19 cellular contexts compared by ENCODE assay signal in the genomic region with DNA sequence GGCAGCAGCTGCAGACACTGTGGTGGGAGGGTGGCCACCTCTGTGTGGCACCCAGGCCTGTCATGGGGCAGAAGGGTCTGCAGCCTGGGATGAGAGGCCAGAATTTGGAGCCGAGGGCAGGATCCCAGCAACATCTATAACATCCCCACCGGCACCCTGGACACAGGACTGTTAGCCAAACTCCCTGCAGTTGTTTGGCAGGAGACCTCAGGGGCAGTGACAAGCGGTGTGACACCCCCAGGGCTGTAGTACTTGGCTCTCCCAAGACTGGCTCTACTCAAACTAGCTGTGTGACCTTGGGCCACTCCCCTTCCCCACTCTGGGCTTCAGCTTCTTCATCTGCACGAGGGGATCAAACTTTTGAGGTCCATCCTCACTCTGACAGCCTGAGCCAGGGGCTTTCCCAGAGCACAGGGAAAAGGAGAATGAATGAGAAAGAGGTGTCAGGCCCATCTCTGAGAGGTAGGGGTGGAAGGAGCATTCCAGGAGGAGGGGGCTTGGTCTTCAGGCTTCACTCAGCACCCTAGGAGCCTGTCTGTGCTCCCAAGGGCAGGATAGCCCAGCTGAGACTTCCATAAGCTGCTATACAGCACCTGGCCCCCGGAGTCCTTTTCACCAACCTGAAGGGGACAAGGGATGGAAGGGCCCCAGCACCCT.
DNase-seq lines count a peak whose midpoint lies in the region; ATAC-seq, FAIRE-seq and TF ChIP-seq lines count a peak whose summit lies in the region.
"Had no signal": no experiment of that assay in that cellular context is flagged by ENCODE, and none has a peak within 500 bp of the region (broad histone marks: within the 10 kb centered on the region; RNA-seq: fewer than 3 reads in every experiment).

No MANE protein-coding gene starts in this region.

- TF ChIP-seq RAD21 in K562 (CRISPR knock-in tag; conservative IDR thresholded peaks at IDR 0.05 in 1 of 2, IDR thresholded peaks at IDR 0.05 in 1 of 2), result no peak

- no peak overlapping the region for H3K4me3 ChIP-seq in heart left ventricle
- H3K4me3 ChIP-seq in K562, result no peak overlapping the region
- H3K4me3 ChIP-seq in neuronal stem cell (ENCODE audit: low read length in 2 of 2), result no peak overlapping the region
- H3K4me3 ChIP-seq: A549 had no signal

- H3K9ac ChIP-seq in K562 (ENCODE audit: insufficient read depth in 1 of 2, low read depth in 2 of 2, low read length in 2 of 2) (no peak overlapping the region), neuronal stem cell (ENCODE audit: low read depth, low read length, poor library complexity) (no peak overlapping the region)

- H3K4ac ChIP-seq in neuronal stem cell (ENCODE audit: low read length), result no peak overlapping the region

- CTCF ChIA-PET in K562 (lab: Yijun Ruan, JAX; ENCODE audit: low intra/inter-chr PET ratio), result no interaction called here

- in situ Hi-C loops in K562 (cut with MboI), result no loop called here

- intact Hi-C loops in Right ventricle myocardium inferior (cut with DNase I), result no loop called here
- intact Hi-C loops in heart left ventricle (cut with DNase I), result no loop called here
- intact Hi-C loops in K562 (cut with micrococcal nuclease), result no loop called here

- no peak overlapping the region for H2BK12ac ChIP-seq in neuronal stem cell (ENCODE audit: low read length)

- H3K9me1 ChIP-seq in K562 (ENCODE audit: control insufficient read depth, insufficient read depth, low read length), result no peaks in the 10 kb centered on the region

- H3K27me3 ChIP-seq in heart left ventricle (no peaks in the 10 kb centered on the region), K562 (ENCODE audit: control insufficient read depth in 2 of 2, insufficient read depth in 2 of 2, low read length in 2 of 2) (peaks cover 0 to 55% of the 10 kb centered on the region in 2 experiments; a peak in 3 of 5 replicates), neuronal stem cell (ENCODE audit: control insufficient read depth in 3 of 3, insufficient read depth in 3 of 3, low read depth in 1 of 3, low read length in 3 of 3) (peaks cover 0 to 4% (median 0%) of the 10 kb centered on the region in 3 experiments)

- H2AK5ac ChIP-seq in neuronal stem cell (ENCODE audit: low read depth, low read length), result no peak overlapping the region

- no peak for TF ChIP-seq EP300 in K562 (IDR thresholded peaks at IDR 0.05; ENCODE audit: low read length)

- H2BK15ac ChIP-seq in neuronal stem cell (ENCODE audit: low read length), result no peak overlapping the region

- TF ChIP-seq POLR2A in heart left ventricle (IDR thresholded peaks at IDR 0.05) (no peak), K562 (conservative IDR thresholded peaks at IDR 0.05) (no peak), GM12891 (IDR thresholded peaks at IDR 0.05; ENCODE audit: low read depth, low read length) (no peak)

- ATAC-seq in Right ventricle myocardium inferior (no peak), heart left ventricle (no peak), K562 (no peak)
- ATAC-seq: A549 had no signal

- no TSS peak for BruUV-seq in K562 (replicated peaks; lab: Mats Ljungman, UMichigan)

- no peaks in the 10 kb centered on the region for H4K20me1 ChIP-seq in K562 (replicated peaks; ENCODE audit: control insufficient read depth, insufficient read depth, low read length)

- H3K27ac ChIP-seq in heart left ventricle (no peak overlapping the region), K562 (ENCODE audit: extremely low read depth, low read depth, low read length) (no peak overlapping the region), neuronal stem cell (replicated peaks; ENCODE audit: low read length) (no peak overlapping the region)
- H3K27ac ChIP-seq: 22Rv1, C4-2B, HL-60 had no signal

- H3K79me1 ChIP-seq in neuronal stem cell (ENCODE audit: low read depth, low read length), result no peaks in the 10 kb centered on the region

- H3K23ac ChIP-seq in neuronal stem cell (ENCODE audit: low read depth, low read length, poor library complexity), result no peak overlapping the region

- H4K8ac ChIP-seq in neuronal stem cell (ENCODE audit: low read depth, low read length), result no peak overlapping the region

- H2BK120ac ChIP-seq in neuronal stem cell (ENCODE audit: low read depth, low read length), result no peak overlapping the region

- FAIRE-seq in K562 (lab: Jason Lieb, UNC), result no peak
- FAIRE-seq in GM12891 (lab: Jason Lieb, UNC), result no peak
- FAIRE-seq: A549, D721Med, G401.6, GM12892, GM18507 had no signal

- H3K18ac ChIP-seq in neuronal stem cell (ENCODE audit: low read length), result peak overlapping the region; percentile 29

- no peak overlapping the region for H4K91ac ChIP-seq in neuronal stem cell (ENCODE audit: low read depth, low read length, poor library complexity)

- no peak overlapping the region for H3K4me2 ChIP-seq in K562 (ENCODE audit: insufficient read depth, low read length)
- no peak overlapping the region for H3K4me2 ChIP-seq in neuronal stem cell (ENCODE audit: insufficient read depth, low read length, poor library complexity, severe bottlenecking)
- H3K4me2 ChIP-seq: A549 had no signal

- no peak overlapping the region for H2BK5ac ChIP-seq in neuronal stem cell (ENCODE audit: low read length)

- H2AFZ ChIP-seq in K562 (ENCODE audit: low read depth, low read length), result no peak overlapping the region
- no peak overlapping the region for H2AFZ ChIP-seq in neuronal stem cell (ENCODE audit: low read length)

- H3K9me3 ChIP-seq in heart left ventricle, result no peaks in the 10 kb centered on the region
- H3K9me3 ChIP-seq in K562 (replicated peaks; ENCODE audit: control insufficient read depth, insufficient read depth, low read depth, low read length), result no peaks in the 10 kb centered on the region
- H3K9me3 ChIP-seq in neuronal stem cell (replicated peaks in 1 of 2; ENCODE audit: control insufficient read depth in 2 of 2, insufficient read depth in 1 of 2, low read depth in 1 of 2, low read length in 2 of 2), result no peaks in the 10 kb centered on the region
- H3K9me3 ChIP-seq: A549, Caco-2 had no signal

- H3K14ac ChIP-seq in neuronal stem cell (ENCODE audit: low read length), result peak overlapping the region; percentile 3

- 72 to 84% (median 78%) methylated on average over 2 to 5 of the region's 5 CpGs for WGBS in heart left ventricle, 4 donors
- whole genome bisulfite sequencing in K562 (ENCODE audit: insufficient coverage, low coverage, missing lambda C conversion rate), result 1% methylated on average over 5 of the region's 5 CpGs
- no CpG with 5 or more reads among the region's 5 CpGs for WGBS in neuronal stem cell (ENCODE audit: extremely low coverage in 2 of 2, insufficient read length in 2 of 2, insufficient replicate concordance in 1 of 2), 2 donors

- H3K4me1 ChIP-seq in heart left ventricle, result peaks cover 0 to 14% (median 0%) of the 10 kb centered on the region in 12 donors
- peaks cover 16 to 19% of the 10 kb centered on the region in 2 experiments for H3K4me1 ChIP-seq in K562 (replicated peaks in 1 of 2; ENCODE audit: control insufficient read depth in 2 of 2, insufficient read depth in 2 of 2, low read length in 2 of 2)
- no peaks in the 10 kb centered on the region for H3K4me1 ChIP-seq in neuronal stem cell (ENCODE audit: control insufficient read depth in 2 of 2, insufficient read depth in 1 of 2, low read depth in 1 of 2, low read length in 2 of 2)

- peak; percentile 44 for DNase-seq in Right ventricle myocardium inferior (ENCODE audit: missing footprints)
- no peak for DNase-seq in heart left ventricle
- no peak for DNase-seq in K562 (ENCODE audit: extremely low read depth in 1 of 4, low spot score in 3 of 4)
- DNase-seq in neuronal stem cell (ENCODE audit: low spot score), result no peak
- no peak for DNase-seq in amygdala (lab: John Stamatoyannopoulos, UW)
- no peak for DNase-seq in activated effector memory CD4-positive, alpha-beta T cell treated with Interleukin-2 at 50 U/mL for 16 hours
- DNase-seq in GM12891 (ENCODE audit: insufficient read length, low spot score), result no peak
- DNase-seq: AML-193; Caco-2; CD4-positive, alpha-beta T cell; HCEC 1CT had no signal

- no peaks in the 10 kb centered on the region for H3K36me3 ChIP-seq in heart left ventricle
- H3K36me3 ChIP-seq in K562 (ENCODE audit: control insufficient read depth, insufficient read depth, low read length), result no peaks in the 10 kb centered on the region
- H3K36me3 ChIP-seq in neuronal stem cell (replicated peaks in 1 of 2; ENCODE audit: control insufficient read depth in 2 of 2, insufficient read depth in 2 of 2, low read length in 2 of 2), result no peaks in the 10 kb centered on the region

- POLR2A ChIA-PET in K562 (lab: Yijun Ruan, JAX), result no interaction called here

- TF ChIP-seq CTCF in heart left ventricle (IDR thresholded peaks at IDR 0.05) (no peak), K562 (IDR thresholded peaks at IDR 0.05 in 2 of 3, conservative IDR thresholded peaks at IDR 0.05 in 1 of 3; ENCODE audit: insufficient read depth in 2 of 3, low read depth in 1 of 3, low read length in 3 of 3) (no peak)

- H3K79me2 ChIP-seq in K562 (ENCODE audit: control insufficient read depth, insufficient read depth, low read length), result no peaks in the 10 kb centered on the region

TF ChIP-seq in K562, 482 proteins besides CTCF, POLR2A, EP300 and RAD21:
- TF ChIP-seq ZNF583 (CRISPR knock-in tag; IDR thresholded peaks at IDR 0.05), result 0 out of 2 replicates have a peak, but pooled peaks have one; percentile 15
- TF ChIP-seq NR4A1 (CRISPR knock-in tag; IDR thresholded peaks at IDR 0.05), result no peak
- no peak for TF ChIP-seq NR4A1 (tag; IDR thresholded peaks at IDR 0.05)

TF ChIP-seq in GM12891, 5 proteins besides CTCF, POLR2A, EP300 and RAD21:
- TF ChIP-seq PAX5 (IDR thresholded peaks at IDR 0.05; ENCODE audit: insufficient read depth, low read length, severe bottlenecking), result no peak
- TF ChIP-seq POLR2AphosphoS5 (IDR thresholded peaks at IDR 0.05; ENCODE audit: low read depth, low read length), result no peak
- TF ChIP-seq TAF1 (IDR thresholded peaks at IDR 0.05; ENCODE audit: low read depth, low read length), result no peak
- TF ChIP-seq POU2F2 (IDR thresholded peaks at IDR 0.05; ENCODE audit: low read depth, low read length), result no peak
TF ChIP-seq in GM12891: peak in this region for 0.
